ENCODE assay signal across 13 cellular contexts in genomic region chr20:14406495-14406894, GRCh38.
DNase-seq lines count a peak whose midpoint lies in the region; ATAC-seq, FAIRE-seq and TF ChIP-seq lines count a peak whose summit lies in the region.
"Had no signal": no experiment of that assay in that cellular context is flagged by ENCODE, and none has a peak within 500 bp of the region (broad histone marks: within the 10 kb centered on the region; RNA-seq: fewer than 3 reads in every experiment).

No MANE protein-coding gene starts in this region.

- DNase-seq in GM18507 (ENCODE audit: extremely low spot score, insufficient read length, low read depth) (no peak), RPMI7951 (ENCODE audit: low read depth) (peak; percentile 5), keratinocyte (ENCODE audit: low read depth, low spot score) (peak; percentile 23), midbrain (lab: John Stamatoyannopoulos, UW) (no peak), colonic mucosa (no peak)
- DNase-seq in stimulated activated CD4-positive, alpha-beta T cell treated with anti-CD3 and anti-CD28 coated beads, Interleukin-4, amount 100 ng/mL, for 24 hours, result no peak
- DNase-seq: lower lobe of right lung; NCI-H2227 treated with DMSO at 0.1 percent for 48 hours; stimulated activated CD8-positive, alpha-beta memory T cell treated with anti-CD3 and anti-CD28 coated beads, Interleukin-4, amount 100 ng/mL, for 48 hours; T-helper 9 cell had no signal

- H3K27me3 ChIP-seq in keratinocyte (ENCODE audit: control insufficient read depth, extremely low read depth, insufficient read depth, low read length) (no peaks in the 10 kb centered on the region), colonic mucosa (no peaks in the 10 kb centered on the region)
- H3K27me3 ChIP-seq: right atrium auricular region had no signal

- H3K4me1 ChIP-seq in keratinocyte (ENCODE audit: control insufficient read depth, extremely low read depth, insufficient read depth, low read length) (peaks cover 24% of the 10 kb centered on the region), colonic mucosa (no peaks in the 10 kb centered on the region)
- H3K4me1 ChIP-seq: lower lobe of right lung, right atrium auricular region had no signal

- no peaks in the 10 kb centered on the region for H4K20me1 ChIP-seq in keratinocyte (ENCODE audit: control insufficient read depth, extremely low read depth, insufficient read depth, low read length)

- no peak for TF ChIP-seq CTCF in keratinocyte (optimal IDR thresholded peaks at IDR 0.05 in 1 of 3, IDR thresholded peaks at IDR 0.05 in 1 of 3, conservative IDR thresholded peaks at IDR 0.05 in 1 of 3; ENCODE audit: extremely low read depth in 1 of 3, insufficient read depth in 2 of 3, low read length in 3 of 3)
- TF ChIP-seq CTCF in colonic mucosa (IDR thresholded peaks at IDR 0.05), result no peak

- H3K27ac ChIP-seq in keratinocyte (ENCODE audit: control insufficient read depth, insufficient read depth, low read length), result peak overlapping the region; percentile 34
- no peak overlapping the region for H3K27ac ChIP-seq in colonic mucosa
- H3K27ac ChIP-seq: lower lobe of right lung, right atrium auricular region had no signal

- H3K4me2 ChIP-seq in keratinocyte (ENCODE audit: control insufficient read depth, extremely low read depth, insufficient read depth, low read depth, low read length), result peak overlapping the region; percentile 49

- no peaks in the 10 kb centered on the region for H3K36me3 ChIP-seq in keratinocyte (ENCODE audit: control insufficient read depth in 2 of 2, extremely low read depth in 1 of 2, insufficient read depth in 2 of 2, low read length in 2 of 2)
- no peaks in the 10 kb centered on the region for H3K36me3 ChIP-seq in colonic mucosa
- H3K36me3 ChIP-seq: lower lobe of right lung, right atrium auricular region had no signal

- no peak overlapping the region for H3K9ac ChIP-seq in keratinocyte (ENCODE audit: control insufficient read depth, extremely low read depth, insufficient read depth, low read length)
- H3K9ac ChIP-seq in colonic mucosa (ENCODE audit: low read depth in 2 of 2, low read length in 2 of 2), result no peak overlapping the region

- ATAC-seq in HG03097 (IDR thresholded peaks at IDR 0.05; ENCODE audit: low FRiP score, unreplicated experiment), result peak; percentile 65
- no peak for ATAC-seq in HG02642 (IDR thresholded peaks at IDR 0.05; ENCODE audit: poor library complexity, unreplicated experiment)
- ATAC-seq: lower lobe of right lung had no signal

- H3K9me3 ChIP-seq in keratinocyte (ENCODE audit: control insufficient read depth, low read depth, low read length) (no peaks in the 10 kb centered on the region), colonic mucosa (no peaks in the 10 kb centered on the region)
- H3K9me3 ChIP-seq: lower lobe of right lung, right atrium auricular region had no signal

- H2AFZ ChIP-seq in keratinocyte (ENCODE audit: control insufficient read depth, low read length), result no peak overlapping the region

- dilution Hi-C loops in keratinocyte (cut with MboI; ENCODE audit: extremely low pct_ligation_motif_present, low sequenced_read_pairs), result no loop called here

- FAIRE-seq in GM18507 (lab: Jason Lieb, UNC), result peak; percentile 12
- FAIRE-seq in keratinocyte (lab: Jason Lieb, UNC), result peak; percentile 91

- H3K4me3 ChIP-seq in keratinocyte (ENCODE audit: control insufficient read depth in 2 of 3, extremely low read depth in 1 of 3, insufficient read depth in 2 of 3, low read depth in 1 of 3, low read length in 3 of 3) (peak overlapping the region in 2 of 3 experiments; percentile 10 to 11), colonic mucosa (no peak overlapping the region)
- H3K4me3 ChIP-seq: lower lobe of right lung, right atrium auricular region had no signal

- intact Hi-C loops in colonic mucosa (cut with DNase I), result no loop called here

- H3K79me2 ChIP-seq in keratinocyte (ENCODE audit: control insufficient read depth, insufficient read depth, low read length), result no peaks in the 10 kb centered on the region

- no peaks in the 10 kb centered on the region for H3K9me1 ChIP-seq in keratinocyte (ENCODE audit: control insufficient read depth, extremely low read depth, insufficient read depth, low read length)

Comparison
In these comparisons a context has a peak if more than half of its experiments do, and no peak if none do; other contexts are left out.
1. DNase-seq: peak in RPMI7951 (single experiment) and keratinocyte (single experiment); none in GM18507 (single experiment), midbrain (single experiment), colonic mucosa (single experiment) and stimulated activated CD4-positive, alpha-beta T cell treated with anti-CD3 and anti-CD28 coated beads, Interleukin-4, amount 100 ng/mL, for 24 hours (single experiment).